Comparison of ENCODE assay signal across 7 cellular contexts in the genomic region with DNA sequence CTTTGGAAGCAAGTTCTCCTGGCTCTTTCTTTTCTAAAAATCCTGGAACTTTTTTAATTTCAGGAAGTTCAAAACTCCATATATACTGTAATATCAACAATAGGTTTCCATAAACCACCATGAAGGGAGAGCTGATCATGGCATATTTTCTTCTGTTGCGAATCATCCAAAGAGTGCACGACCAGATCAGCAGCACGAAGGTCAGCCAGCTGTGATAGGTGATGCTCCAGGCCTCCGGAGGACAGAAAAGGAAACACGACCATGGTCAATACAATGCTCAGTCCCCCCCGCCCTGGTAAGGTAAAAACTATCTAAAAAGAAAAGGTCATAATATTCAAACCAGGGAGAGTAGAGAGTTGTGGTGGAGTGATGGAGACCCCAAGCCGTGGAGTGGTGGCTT.
"Had no signal": no experiment of that assay in that cellular context is flagged by ENCODE, and none has a peak within 500 bp of the region (broad histone marks: within the 10 kb centered on the region; RNA-seq: fewer than 3 reads in every experiment).

No MANE protein-coding gene starts in this region.

- H3K27ac ChIP-seq: GM23248, HL-60 had no signal

- DNase-seq: GM23248, GOT3, H9, HCEC 1CT had no signal

- H2AFZ ChIP-seq: GM23248 had no signal

- H3K4me3 ChIP-seq: GM23248, K562 had no signal

- H3K9ac ChIP-seq: GM23248 had no signal

- ATAC-seq: HepG2, K562 had no signal
